Comparison of ENCODE assay signal across 19 cellular contexts in genomic region chr12:73902270-73902669, GRCh38.
DNase-seq lines count a peak whose midpoint lies in the region; ATAC-seq, FAIRE-seq and TF ChIP-seq lines count a peak whose summit lies in the region.
"Had no signal": no experiment of that assay in that cellular context is flagged by ENCODE, and none has a peak within 500 bp of the region (broad histone marks: within the 10 kb centered on the region; RNA-seq: fewer than 3 reads in every experiment).

No MANE protein-coding gene starts in this region.

- H3K27ac ChIP-seq in A549 (peak overlapping the region; percentile 36 to 39; a peak in 3 of 6 replicates), RWPE1 (no peak overlapping the region), mesenchymal stem cell (ENCODE audit: low read length, poor library complexity, severe bottlenecking) (peak overlapping the region; percentile 54)

- H3K36me3 ChIP-seq in mesenchymal stem cell (ENCODE audit: control insufficient read depth in 1 of 2, insufficient read depth in 2 of 2, low read depth in 1 of 2, low read length in 2 of 2) = no peaks in the 10 kb centered on the region

- no peak overlapping the region for H2BK15ac ChIP-seq in mesenchymal stem cell (ENCODE audit: low read depth, poor library complexity, severe bottlenecking)

- H3K9me3 ChIP-seq in A549 = no peaks in the 10 kb centered on the region
- no peaks in the 10 kb centered on the region for H3K9me3 ChIP-seq in mesenchymal stem cell (ENCODE audit: control insufficient read depth, low read length)

- no peak overlapping the region for H2BK12ac ChIP-seq in mesenchymal stem cell (ENCODE audit: low read length in 2 of 2)

- H3K4me3 ChIP-seq in A549 (no peak overlapping the region), mesenchymal stem cell (ENCODE audit: insufficient read depth in 1 of 2, low read depth in 1 of 2, low read length in 2 of 2) (no peak overlapping the region)

- POLR2A ChIA-PET in A549 (lab: Yijun Ruan, JAX) = no interaction called here
- POLR2A ChIA-PET in RWPE1 (lab: Yijun Ruan, JAX; ENCODE audit: low non-redundant PET) = no interaction called here

- WGBS in A549 (ENCODE audit: missing lambda C conversion rate) = 4% methylated on average over 2 of the region's 2 CpGs
- WGBS in mesenchymal stem cell = 98% methylated on average over 1 of the region's 2 CpGs

- H3K27ac Mint-ChIP-seq in stimulated activated effector memory CD8-positive, alpha-beta T cell treated with anti-CD3 and anti-CD28 coated beads, Interleukin-12 subunit alpha, Interleukin-12 subunit beta, amount 100 ng/mL, for 72 hours = no peak overlapping the region
- H3K27ac Mint-ChIP-seq: CD14-positive monocyte, HFFc6 had no signal

- H3K23ac ChIP-seq in mesenchymal stem cell (ENCODE audit: low read length in 2 of 2) = no peak overlapping the region

- no peak overlapping the region for H2BK120ac ChIP-seq in mesenchymal stem cell (ENCODE audit: low read depth, low read length)

- CTCF ChIA-PET in A549 (lab: Yijun Ruan, JAX) (no interaction called here), RWPE1 (lab: Yijun Ruan, JAX) (no interaction called here)

- FAIRE-seq in A549 (lab: Jason Lieb, UNC) = peak; percentile 96
- FAIRE-seq: D721Med, GM19239, H1, HepG2, HTR-8/SVneo had no signal

- no peaks in the 10 kb centered on the region for H3K79me1 ChIP-seq in mesenchymal stem cell (replicated peaks; ENCODE audit: low read length, poor library complexity, severe bottlenecking)

- H3K36me3 Mint-ChIP-seq in stimulated activated effector memory CD8-positive, alpha-beta T cell treated with anti-CD3 and anti-CD28 coated beads, Interleukin-12 subunit alpha, Interleukin-12 subunit beta, amount 100 ng/mL, for 72 hours = no peaks in the 10 kb centered on the region
- H3K36me3 Mint-ChIP-seq: CD14-positive monocyte had no signal

- no peak for TF ChIP-seq EP300 in A549 (IDR thresholded peaks at IDR 0.05)

- H3K4me1 ChIP-seq in A549 (peaks cover 17% of the 10 kb centered on the region; the same call in 2 of the 3 replicates), mesenchymal stem cell (ENCODE audit: control insufficient read depth, insufficient read depth, low read depth, low read length) (no peaks in the 10 kb centered on the region)

- no peak overlapping the region for H3K9ac ChIP-seq in mesenchymal stem cell (ENCODE audit: low read length)

- H3K4me2 ChIP-seq in A549 (peak overlapping the region; percentile 56), mesenchymal stem cell (ENCODE audit: low read length, poor library complexity, severe bottlenecking) (no peak overlapping the region)

- H2AFZ ChIP-seq in mesenchymal stem cell (ENCODE audit: low read depth, low read length) = no peak overlapping the region

- H2BK5ac ChIP-seq in mesenchymal stem cell (ENCODE audit: low read depth, low read length, poor library complexity, severe bottlenecking) = no peak overlapping the region

- DNase-seq in A549 (ENCODE audit: low read depth in 1 of 2, low spot score in 1 of 2) (peak in 1 of 2 experiments; percentile 21), RWPE1 (ENCODE audit: low spot score) (peak; percentile 1), glomerular visceral epithelial cell (ENCODE audit: extremely low spot score) (peak; percentile 56), mesenchymal stem cell (no peak), DMS53 (lab: John Stamatoyannopoulos, UW) (no peak), NCI-H1092 (lab: John Stamatoyannopoulos, UW) (no peak)
- no peak for DNase-seq in stimulated activated effector memory CD8-positive, alpha-beta T cell treated with anti-CD3 and anti-CD28 coated beads, Interleukin-12 subunit alpha, Interleukin-12 subunit beta, amount 100 ng/mL, for 72 hours (ENCODE audit: low spot score in 2 of 2)
- DNase-seq: DMS153, DND-41, GDM1, HCEC 1CT, HFFc6 had no signal

- H3K27me3 ChIP-seq in mesenchymal stem cell (ENCODE audit: control insufficient read depth in 1 of 2, insufficient read depth in 1 of 2, low read length in 2 of 2) = no peaks in the 10 kb centered on the region

- peaks cover under 1% of the 10 kb centered on the region for H3K9me3 Mint-ChIP-seq in stimulated activated effector memory CD8-positive, alpha-beta T cell treated with anti-CD3 and anti-CD28 coated beads, Interleukin-12 subunit alpha, Interleukin-12 subunit beta, amount 100 ng/mL, for 72 hours

- no peak overlapping the region for H2AK5ac ChIP-seq in mesenchymal stem cell (ENCODE audit: low read length, severe bottlenecking)

- no peak overlapping the region for H3K14ac ChIP-seq in mesenchymal stem cell (ENCODE audit: low read length in 2 of 2)

- no peak overlapping the region for H3K4ac ChIP-seq in mesenchymal stem cell (ENCODE audit: low read depth in 1 of 2, low read length in 2 of 2)

- no peak overlapping the region for H4K91ac ChIP-seq in mesenchymal stem cell (ENCODE audit: low read length)

- no peak overlapping the region for H3K4me3 Mint-ChIP-seq in stimulated activated effector memory CD8-positive, alpha-beta T cell treated with anti-CD3 and anti-CD28 coated beads, Interleukin-12 subunit alpha, Interleukin-12 subunit beta, amount 100 ng/mL, for 72 hours
- H3K4me3 Mint-ChIP-seq: CD14-positive monocyte, HFFc6 had no signal

- no peaks in the 10 kb centered on the region for H3K4me1 Mint-ChIP-seq in stimulated activated effector memory CD8-positive, alpha-beta T cell treated with anti-CD3 and anti-CD28 coated beads, Interleukin-12 subunit alpha, Interleukin-12 subunit beta, amount 100 ng/mL, for 72 hours
- H3K4me1 Mint-ChIP-seq: CD14-positive monocyte had no signal

- TF ChIP-seq CTCF in A549 (IDR thresholded peaks at IDR 0.05) (no peak), RWPE1 (conservative IDR thresholded peaks at IDR 0.05; ENCODE audit: low read depth) (no peak)

- TF ChIP-seq POLR2A in A549 (IDR thresholded peaks at IDR 0.05; ENCODE audit: low read length) = no peak

- TF ChIP-seq RAD21 in A549 (conservative IDR thresholded peaks at IDR 0.05 in 1 of 2, IDR thresholded peaks at IDR 0.05 in 1 of 2) = no peak

- no peak overlapping the region for H4K8ac ChIP-seq in mesenchymal stem cell (ENCODE audit: low read length)

- ATAC-seq in A549 (no peak), HG02970 (IDR thresholded peaks at IDR 0.05; ENCODE audit: low FRiP score, unreplicated experiment) (no peak)
- no peak for ATAC-seq in stimulated activated effector memory CD8-positive, alpha-beta T cell treated with anti-CD3 and anti-CD28 coated beads, Interleukin-12 subunit alpha, Interleukin-12 subunit beta, amount 100 ng/mL, for 72 hours
- ATAC-seq: HepG2 had no signal

- H3K18ac ChIP-seq in mesenchymal stem cell (ENCODE audit: low read depth in 1 of 2, low read length in 2 of 2) = no peak overlapping the region

TF ChIP-seq in A549, 52 proteins besides CTCF, POLR2A, EP300 and RAD21:
- TF ChIP-seq RARB (CRISPR knock-in tag; IDR thresholded peaks at IDR 0.05) (no peak), MAZ (IDR thresholded peaks at IDR 0.05; ENCODE audit: borderline replicate concordance, low read depth, low read length) (no peak), ESRRA (IDR thresholded peaks at IDR 0.05; ENCODE audit: borderline replicate concordance, low read length) (no peak), HMGXB4 (CRISPR knock-in tag; IDR thresholded peaks at IDR 0.05; ENCODE audit: borderline replicate concordance) (no peak), CEBPB (IDR thresholded peaks at IDR 0.05) (no peak), HOXA7 (CRISPR knock-in tag; IDR thresholded peaks at IDR 0.05) (no peak), HOXB13 (CRISPR knock-in tag; IDR thresholded peaks at IDR 0.05; ENCODE audit: low read depth) (no peak)

Comparison
In these comparisons a context has a peak if more than half of its experiments do, and no peak if none do; other contexts are left out.
1. DNase-seq: peak in RWPE1 (single experiment) and glomerular visceral epithelial cell (single experiment); none in mesenchymal stem cell (single experiment), stimulated activated effector memory CD8-positive, alpha-beta T cell treated with anti-CD3 and anti-CD28 coated beads, Interleukin-12 subunit alpha, Interleukin-12 subunit beta, amount 100 ng/mL, for 72 hours (0 of 2), DMS53 (single experiment) and NCI-H1092 (single experiment).